ENCODE assay signal across 17 cellular contexts in genomic region chr1:933603-933940, GRCh38. TPM values are rescaled to one million over a fixed set of nuclear protein-coding genes. Genes with fewer than 3 reads are reported as not detected.
"Had no signal": no experiment of that assay in that cellular context is flagged by ENCODE, and none has a peak within 500 bp of the region (broad histone marks: within the 10 kb centered on the region; RNA-seq: fewer than 3 reads in every experiment).

No MANE protein-coding gene starts in this region.

- H3K27ac ChIP-seq: cardiac muscle cell, upper lobe of left lung had no signal

- H3K36me3 ChIP-seq: cardiac muscle cell, esophagus squamous epithelium, prostate gland, upper lobe of left lung had no signal

- DNase-seq: activated CD4-positive, alpha-beta T cell treated with anti-CD3 and anti-CD28 coated beads for 48 hours; activated CD8-positive, alpha-beta memory T cell treated with anti-CD3 and anti-CD28 coated beads, Interleukin-2, amount 50 U/mL, for 48 hours; activated CD8-positive, alpha-beta T cell treated with anti-CD3 and anti-CD28 coated beads, Interleukin-2, amount 10 ng/mL, durations not matched to agents 7 days and 5 days; activated naive CD4-positive, alpha-beta T cell treated with anti-CD3 and anti-CD28 coated beads, Interleukin-2, amount 10 ng/mL, durations not matched to agents 7 days and 5 days; esophagus squamous epithelium; foreskin fibroblast; head of caudate nucleus; left cardiac atrium; naive thymus-derived CD8-positive, alpha-beta T cell; occipital lobe; stimulated activated CD4-positive, alpha-beta T cell treated with anti-CD3 and anti-CD28 coated beads, Interleukin-12 subunit alpha, Interleukin-12 subunit beta, amount 100 ng/mL, for 4 hours; stimulated activated naive CD4-positive, alpha-beta T cell treated with Interleukin-2 at 50 U/mL for 16 hours; T-helper 9 cell had no signal

- H3K4me3 ChIP-seq: cardiac muscle cell, esophagus squamous epithelium, mucosa of descending colon, prostate gland, upper lobe of left lung had no signal

- H3K9me3 ChIP-seq: esophagus squamous epithelium, mucosa of descending colon, prostate gland, upper lobe of left lung had no signal

- ATAC-seq: activated CD8-positive, alpha-beta T cell treated with anti-CD3 and anti-CD28 coated beads, Interleukin-2, amount 10 ng/mL, durations not matched to agents 7 days and 5 days; left cardiac atrium; naive thymus-derived CD8-positive, alpha-beta T cell had no signal

RNA-seq across cellular contexts. Expression of gene PERM1, which starts 48.3 kb away (rescaled TPM):
- polyA plus RNA-seq: naive thymus-derived CD8-positive, alpha-beta T cell had no signal
